Comparison of ENCODE assay signal across 1 cellular context in genomic region chr6:11392778-11393507, GRCh38.
A peak's percentile ranks its signal among the peaks of the same experiment; 100 is the strongest.
TF ChIP-seq lines count a peak whose summit lies in the region.

No MANE protein-coding gene starts in this region.

TF ChIP-seq in liver, 16 proteins besides CTCF, POLR2A, EP300 and RAD21 (continued from another document):
- peak; percentile 45 for TF ChIP-seq REST (IDR thresholded peaks at IDR 0.05)
